Comparison of ENCODE assay signal across 8 cellular contexts in genomic region chr6:42928748-42929087, GRCh38. TPM values are rescaled to one million over a fixed set of nuclear protein-coding genes. Genes with fewer than 3 reads are reported as not detected.
DNase-seq lines count a peak whose midpoint lies in the region; ATAC-seq lines count a peak whose summit lies in the region.

No MANE protein-coding gene starts in this region.

- H3K9me3 Mint-ChIP-seq in activated CD4-positive, alpha-beta memory T cell treated with anti-CD3 and anti-CD28 coated beads, Interleukin-2, amount 10 ng/mL, durations not matched to agents 7 days and 5 days, result no peaks in the 10 kb centered on the region

- peak overlapping the region; percentile 94 for H3K27ac Mint-ChIP-seq in activated CD4-positive, alpha-beta memory T cell treated with anti-CD3 and anti-CD28 coated beads, Interleukin-2, amount 10 ng/mL, durations not matched to agents 7 days and 5 days

- H3K27me3 ChIP-seq in right cardiac atrium (ENCODE audit: control insufficient read depth, insufficient read depth), result no peaks in the 10 kb centered on the region

- intact Hi-C loops in right cardiac atrium (cut with DNase I), result no loop called here

- H3K4me1 ChIP-seq in right cardiac atrium (ENCODE audit: control insufficient read depth, insufficient read depth, low read length), result no peaks in the 10 kb centered on the region

- peaks cover 36% of the 10 kb centered on the region for H3K4me1 Mint-ChIP-seq in activated CD4-positive, alpha-beta memory T cell treated with anti-CD3 and anti-CD28 coated beads, Interleukin-2, amount 10 ng/mL, durations not matched to agents 7 days and 5 days

- CTCF ChIA-PET in activated CD4-positive, alpha-beta memory T cell treated with anti-CD3 and anti-CD28 coated beads, Interleukin-2, amount 10 ng/mL, durations not matched to agents 7 days and 5 days (lab: Charles Lee), result interaction anchor here (0.6 to 2.3 kb wide), 13 partner anchors 8 to 525 kb away, joined by 3 to 10 read pairs (median 3); partner anchors contain the start of genes CUL7, KLHDC3, MEA1 and RRP36

- H3K27ac ChIP-seq in right cardiac atrium (ENCODE audit: low read length) (peak overlapping the region; percentile 81), skin epidermis (peak overlapping the region; percentile 66 to 96 (median 90))

- ATAC-seq in HG03175 (IDR thresholded peaks at IDR 0.05; ENCODE audit: unreplicated experiment) (peak; percentile 7), right cardiac atrium (peak in 1 of 2 donors; percentile 4)

- no peaks in the 10 kb centered on the region for H3K27me3 Mint-ChIP-seq in activated CD4-positive, alpha-beta memory T cell treated with anti-CD3 and anti-CD28 coated beads, Interleukin-2, amount 10 ng/mL, durations not matched to agents 7 days and 5 days

- DNase-seq in GM19240 (ENCODE audit: insufficient read length, low spot score), result peak; percentile 19
- no peak for DNase-seq in activated CD4-positive, alpha-beta memory T cell treated with anti-CD3 and anti-CD28 coated beads, Interleukin-2, amount 10 ng/mL, durations not matched to agents 7 days and 5 days
- no peak for DNase-seq in right cardiac atrium
- no peak for DNase-seq in COR-L47 (lab: John Stamatoyannopoulos, UW)
- DNase-seq in GDM1 (lab: John Stamatoyannopoulos, UW), result no peak
- DNase-seq in islet precursor cell, result no peak

- peaks cover 28% of the 10 kb centered on the region for H3K36me3 Mint-ChIP-seq in activated CD4-positive, alpha-beta memory T cell treated with anti-CD3 and anti-CD28 coated beads, Interleukin-2, amount 10 ng/mL, durations not matched to agents 7 days and 5 days (ENCODE audit: low read depth)

- under 1% methylated on average over 6 of the region's 6 CpGs for WGBS in right cardiac atrium

- POLR2A ChIA-PET in activated CD4-positive, alpha-beta memory T cell treated with anti-CD3 and anti-CD28 coated beads, Interleukin-2, amount 10 ng/mL, durations not matched to agents 7 days and 5 days (lab: Charles Lee), result interaction anchor here (0.6 to 2.9 kb wide), 30 partner anchors 10 to 881 kb away, joined by 3 to 57 read pairs (median 5); partner anchors contain the start of genes BICRAL, CUL7, KLC4 and KLHDC3

- peak overlapping the region; percentile 38 for H3K4me3 ChIP-seq in right cardiac atrium (ENCODE audit: low read length)
- peak overlapping the region; percentile 60 to 89 (median 66) for H3K4me3 ChIP-seq in skin epidermis

- H3K4me3 Mint-ChIP-seq in activated CD4-positive, alpha-beta memory T cell treated with anti-CD3 and anti-CD28 coated beads, Interleukin-2, amount 10 ng/mL, durations not matched to agents 7 days and 5 days, result peak overlapping the region; percentile 100

- H3K9me3 ChIP-seq in right cardiac atrium (ENCODE audit: control insufficient read depth, low read length), result no peaks in the 10 kb centered on the region

RNA-seq across cellular contexts. Expression of gene CNPY3, which starts 0.6 kb away (rescaled TPM):
- 10 to 100 TPM; 51.1 to 53.2 TPM for total RNA-seq in activated CD4-positive, alpha-beta memory T cell treated with anti-CD3 and anti-CD28 coated beads, Interleukin-2, amount 10 ng/mL, durations not matched to agents 7 days and 5 days
- 10 to 100 TPM; 19.2 to 32.4 (median 28.9) TPM for total RNA-seq in right cardiac atrium
- polyA plus RNA-seq in right cardiac atrium, result 19.3 TPM

RNA-seq across cellular contexts. Expression of gene PTCRA, which starts 12.9 kb away (rescaled TPM):
- total RNA-seq in activated CD4-positive, alpha-beta memory T cell treated with anti-CD3 and anti-CD28 coated beads, Interleukin-2, amount 10 ng/mL, durations not matched to agents 7 days and 5 days, result not detected
- total RNA-seq in right cardiac atrium, result not detected
- not detected for polyA plus RNA-seq in right cardiac atrium

RNA-seq across cellular contexts. Expression of gene GNMT, which starts 31.8 kb away (rescaled TPM):
- total RNA-seq in activated CD4-positive, alpha-beta memory T cell treated with anti-CD3 and anti-CD28 coated beads, Interleukin-2, amount 10 ng/mL, durations not matched to agents 7 days and 5 days, result under 1 TPM; 0.38 to 0.60 TPM
- 1 to 10 TPM in 1 of 4 donors, under 1 TPM in 3; 0.43 to 5.8 (median 0.83) TPM for total RNA-seq in right cardiac atrium
- polyA plus RNA-seq in right cardiac atrium, result 3.0 TPM

RNA-seq across cellular contexts. Expression of gene RPL7L1, which starts 49.3 kb away (rescaled TPM):
- 10 to 100 TPM; 71.4 to 74.2 TPM for total RNA-seq in activated CD4-positive, alpha-beta memory T cell treated with anti-CD3 and anti-CD28 coated beads, Interleukin-2, amount 10 ng/mL, durations not matched to agents 7 days and 5 days
- total RNA-seq in right cardiac atrium, result 10 to 100 TPM; 50.5 to 59.1 (median 51.7) TPM
- 38.7 TPM for polyA plus RNA-seq in right cardiac atrium

RNA-seq across cellular contexts. Expression of gene PEX6, which starts 50.3 kb away (rescaled TPM):
- total RNA-seq in activated CD4-positive, alpha-beta memory T cell treated with anti-CD3 and anti-CD28 coated beads, Interleukin-2, amount 10 ng/mL, durations not matched to agents 7 days and 5 days, result 10 to 100 TPM; 27.4 to 29.1 TPM
- total RNA-seq in right cardiac atrium, result 10 to 100 TPM; 17.9 to 30.8 (median 21.2) TPM
- 16.1 TPM for polyA plus RNA-seq in right cardiac atrium
